In genomic region chr16:69485816-69486215, GRCh38 we compare ENCODE assay signal across 29 cellular contexts.
"Had no signal": no experiment of that assay in that cellular context is flagged by ENCODE, and none has a peak within 500 bp of the region (broad histone marks: within the 10 kb centered on the region; RNA-seq: fewer than 3 reads in every experiment).

No MANE protein-coding gene starts in this region.

- H3K9me3 Mint-ChIP-seq: activated CD4-positive, alpha-beta memory T cell treated with anti-CD3 and anti-CD28 coated beads, Interleukin-2, amount 10 ng/mL, durations not matched to agents 7 days and 5 days; activated CD4-positive, alpha-beta T cell treated with anti-CD3 and anti-CD28 coated beads, Interleukin-2, amount 10 ng/mL, durations not matched to agents 24 days and 14 days; activated naive CD4-positive, alpha-beta T cell treated with anti-CD3 and anti-CD28 coated beads, Interleukin-2, amount 10 ng/mL, durations not matched to agents 7 days and 5 days; activated naive CD4-positive, alpha-beta T cell treated with anti-CD3 and anti-CD28 coated beads, Interleukin-2, amount 50 U/mL, for 72 hours; activated naive CD8-positive, alpha-beta T cell treated with anti-CD3 and anti-CD28 coated beads, Interleukin-2, amount 10 ng/mL, durations not matched to agents 7 days and 5 days; activated T-cell treated with anti-CD3 and anti-CD28 coated beads, Interleukin-2, amount 50 U/mL, for 24 hours; activated T-cell treated with anti-CD3 and anti-CD28 coated beads, Interleukin-2, amount 50 U/mL, for 72 hours; central memory CD8-positive, alpha-beta T cell; effector memory CD8-positive, alpha-beta T cell had no signal

- H3K9me3 ChIP-seq: esophagus muscularis mucosa, gastrocnemius medialis had no signal

- H3K27ac ChIP-seq: brain microvascular endothelial cell, esophagus muscularis mucosa, foreskin keratinocyte, gastrocnemius medialis had no signal

- H3K4me3 Mint-ChIP-seq: activated CD4-positive, alpha-beta memory T cell treated with anti-CD3 and anti-CD28 coated beads, Interleukin-2, amount 10 ng/mL, durations not matched to agents 7 days and 5 days; activated CD4-positive, alpha-beta T cell treated with anti-CD3 and anti-CD28 coated beads for 36 hours; activated CD4-positive, alpha-beta T cell treated with anti-CD3 and anti-CD28 coated beads, Interleukin-2, amount 10 ng/mL, durations not matched to agents 24 days and 14 days; activated naive CD4-positive, alpha-beta T cell treated with anti-CD3 and anti-CD28 coated beads, Interleukin-2, amount 10 ng/mL, durations not matched to agents 7 days and 5 days; activated naive CD8-positive, alpha-beta T cell treated with anti-CD3 and anti-CD28 coated beads, Interleukin-2, amount 10 ng/mL, durations not matched to agents 7 days and 5 days; activated T-cell treated with anti-CD3 and anti-CD28 coated beads, Interleukin-2, amount 50 U/mL, for 24 hours; activated T-cell treated with anti-CD3 and anti-CD28 coated beads, Interleukin-2, amount 50 U/mL, for 72 hours; central memory CD8-positive, alpha-beta T cell; effector memory CD8-positive, alpha-beta T cell had no signal

- ATAC-seq: activated CD4-positive, alpha-beta T cell treated with anti-CD3 and anti-CD28 coated beads for 36 hours; activated naive CD4-positive, alpha-beta T cell treated with anti-CD3 and anti-CD28 coated beads, Interleukin-2, amount 50 U/mL, for 72 hours; activated T-cell treated with anti-CD3 and anti-CD28 coated beads, Interleukin-2, amount 50 U/mL, for 72 hours; effector memory CD8-positive, alpha-beta T cell; foreskin keratinocyte; gastrocnemius medialis had no signal

- H3K27me3 Mint-ChIP-seq: activated T-cell treated with anti-CD3 and anti-CD28 coated beads, Interleukin-2, amount 50 U/mL, for 24 hours; central memory CD8-positive, alpha-beta T cell had no signal

- H3K36me3 Mint-ChIP-seq: activated naive CD4-positive, alpha-beta T cell treated with anti-CD3 and anti-CD28 coated beads, Interleukin-2, amount 10 ng/mL, durations not matched to agents 7 days and 5 days; activated naive CD4-positive, alpha-beta T cell treated with anti-CD3 and anti-CD28 coated beads, Interleukin-2, amount 50 U/mL, for 72 hours had no signal

- H3K27ac Mint-ChIP-seq: activated CD4-positive, alpha-beta memory T cell treated with anti-CD3 and anti-CD28 coated beads, Interleukin-2, amount 10 ng/mL, durations not matched to agents 7 days and 5 days; activated CD4-positive, alpha-beta T cell treated with anti-CD3 and anti-CD28 coated beads for 36 hours; activated CD4-positive, alpha-beta T cell treated with anti-CD3 and anti-CD28 coated beads, Interleukin-2, amount 10 ng/mL, durations not matched to agents 24 days and 14 days; activated naive CD8-positive, alpha-beta T cell treated with anti-CD3 and anti-CD28 coated beads, Interleukin-2, amount 10 ng/mL, durations not matched to agents 7 days and 5 days; activated T-cell treated with anti-CD3 and anti-CD28 coated beads, Interleukin-2, amount 50 U/mL, for 24 hours; activated T-cell treated with anti-CD3 and anti-CD28 coated beads, Interleukin-2, amount 50 U/mL, for 72 hours had no signal

- H3K4me1 Mint-ChIP-seq: activated CD4-positive, alpha-beta memory T cell treated with anti-CD3 and anti-CD28 coated beads, Interleukin-2, amount 10 ng/mL, durations not matched to agents 7 days and 5 days; activated CD4-positive, alpha-beta T cell treated with anti-CD3 and anti-CD28 coated beads for 36 hours; activated CD4-positive, alpha-beta T cell treated with anti-CD3 and anti-CD28 coated beads, Interleukin-2, amount 10 ng/mL, durations not matched to agents 24 days and 14 days; activated naive CD4-positive, alpha-beta T cell treated with anti-CD3 and anti-CD28 coated beads, Interleukin-2, amount 10 ng/mL, durations not matched to agents 7 days and 5 days; activated naive CD8-positive, alpha-beta T cell treated with anti-CD3 and anti-CD28 coated beads, Interleukin-2, amount 10 ng/mL, durations not matched to agents 7 days and 5 days; central memory CD8-positive, alpha-beta T cell had no signal

- DNase-seq: activated CD4-positive, alpha-beta memory T cell treated with anti-CD3 and anti-CD28 coated beads, Interleukin-2, amount 10 ng/mL, durations not matched to agents 7 days and 5 days; activated CD4-positive, alpha-beta T cell treated with anti-CD3 and anti-CD28 coated beads for 36 hours; activated CD4-positive, alpha-beta T cell treated with anti-CD3 and anti-CD28 coated beads, Interleukin-2, amount 10 ng/mL, durations not matched to agents 24 days and 14 days; activated CD4-positive, CD25-positive, alpha-beta regulatory T cell; activated CD4-positive, CD25-positive, alpha-beta regulatory T cell treated with anti-CD3 and anti-CD28 coated beads, Interleukin-2, amount 50 U/mL, for 72 hours; activated CD8-positive, alpha-beta memory T cell treated with anti-CD3 and anti-CD28 coated beads, Interleukin-2, amount 50 U/mL, for 48 hours; activated gamma-delta T cell; activated naive CD4-positive, alpha-beta T cell; activated naive CD4-positive, alpha-beta T cell treated with anti-CD3 and anti-CD28 coated beads, Interleukin-2, amount 10 ng/mL, durations not matched to agents 7 days and 5 days; activated naive CD8-positive, alpha-beta T cell treated with anti-CD3 and anti-CD28 coated beads, Interleukin-2, amount 10 ng/mL, durations not matched to agents 7 days and 5 days; activated T-cell treated with anti-CD3 and anti-CD28 coated beads for 4 hours; activated T-cell treated with anti-CD3 and anti-CD28 coated beads, Interleukin-2, amount 50 U/mL, for 24 hours; activated T-cell treated with anti-CD3 and anti-CD28 coated beads, Interleukin-2, amount 50 U/mL, for 72 hours; amniotic stem cell; anterior cingulate cortex; brain microvascular endothelial cell; cortex of kidney; dermis blood vessel endothelial cell; effector CD4-positive, alpha-beta T cell; effector memory CD8-positive, alpha-beta T cell; erythroblast; foreskin keratinocyte; gastrocnemius medialis; glutamatergic neuron; T-helper 1 cell; T-helper 2 cell had no signal

- H3K36me3 ChIP-seq: brain microvascular endothelial cell, esophagus muscularis mucosa, gastrocnemius medialis had no signal

- H3K4me3 ChIP-seq: esophagus muscularis mucosa, gastrocnemius medialis had no signal

- H3K27me3 ChIP-seq: brain microvascular endothelial cell, esophagus muscularis mucosa, foreskin keratinocyte, gastrocnemius medialis had no signal
